In the genomic region with DNA sequence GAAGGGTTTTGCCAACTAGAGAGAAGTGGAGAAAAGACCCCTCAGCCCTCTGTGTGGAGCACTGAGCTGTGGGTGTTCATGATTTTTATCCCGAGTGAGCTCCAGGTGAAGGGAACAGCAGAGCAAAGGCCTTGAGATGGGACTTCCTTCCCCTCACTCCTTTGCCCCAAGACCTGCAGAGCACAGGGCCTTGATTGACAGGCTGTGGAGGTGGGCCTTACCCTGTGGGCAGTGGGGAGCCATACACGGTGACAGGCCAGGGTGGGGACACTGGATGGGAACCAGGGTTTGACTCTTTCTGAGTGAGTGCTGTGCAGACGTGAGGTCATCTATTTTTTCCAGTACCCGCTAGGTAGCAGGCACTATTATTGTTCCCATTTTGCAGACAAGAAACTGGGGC, we compare ENCODE assay signal across 23 cellular contexts. TPM values are rescaled to one million over a fixed set of nuclear protein-coding genes. Genes with fewer than 3 reads are reported as not detected.
DNase-seq lines count a peak whose midpoint lies in the region; ATAC-seq, FAIRE-seq and TF ChIP-seq lines count a peak whose summit lies in the region.
"Had no signal": no experiment of that assay in that cellular context is flagged by ENCODE, and none has a peak within 500 bp of the region (broad histone marks: within the 10 kb centered on the region; RNA-seq: fewer than 3 reads in every experiment).

No MANE protein-coding gene starts in this region.

- POLR2A ChIA-PET in activated CD4-positive, alpha-beta T cell treated with anti-CD3 and anti-CD28 coated beads, Interleukin-2, amount 10 ng/mL, durations not matched to agents 7 days and 5 days (lab: Charles Lee) = no interaction called here
- POLR2A ChIA-PET in activated CD4-positive, alpha-beta T cell treated with anti-CD3 and anti-CD28 coated beads for 36 hours (lab: Charles Lee) = no interaction called here
- POLR2A ChIA-PET in GM12878 (lab: Charles Lee) = no interaction called here
- POLR2A ChIA-PET in CD8-positive, alpha-beta memory T cell (lab: Charles Lee) = interaction anchor here (0.6 kb wide), 1 partner anchor 1368 kb away, joined by 5 read pairs; no protein-coding TSS in a partner anchor

- no peaks in the 10 kb centered on the region for H3K27me3 ChIP-seq in GM12878 (replicated peaks in 1 of 2; ENCODE audit: control insufficient read depth in 2 of 2, insufficient read depth in 2 of 2, low read length in 1 of 2)
- no peaks in the 10 kb centered on the region for H3K27me3 ChIP-seq in CD8-positive, alpha-beta memory T cell (ENCODE audit: insufficient read depth, low read length, poor library complexity, severe bottlenecking)

- H3K4me1 ChIP-seq in GM12878 (ENCODE audit: control insufficient read depth, insufficient read depth, low read length) = peaks cover 26% of the 10 kb centered on the region
- H3K4me1 ChIP-seq in CD8-positive, alpha-beta memory T cell (ENCODE audit: insufficient read depth, low read length) = peaks cover 23% of the 10 kb centered on the region
- H3K4me1 ChIP-seq: Caco-2 had no signal

- peak overlapping the region; percentile 77 for H3K27ac Mint-ChIP-seq in activated CD4-positive, alpha-beta T cell treated with anti-CD3 and anti-CD28 coated beads, Interleukin-2, amount 10 ng/mL, durations not matched to agents 7 days and 5 days
- H3K27ac Mint-ChIP-seq in activated CD4-positive, alpha-beta T cell treated with anti-CD3 and anti-CD28 coated beads for 36 hours = no peak overlapping the region
- peak overlapping the region; percentile 63 for H3K27ac Mint-ChIP-seq in nephron progenitor cell
- H3K27ac Mint-ChIP-seq in CD8-positive, alpha-beta memory T cell = peak overlapping the region in 2 of 8 donors; percentile 27 to 33
- H3K27ac Mint-ChIP-seq: CD14-positive monocyte, HFFc6 had no signal

- H3K27me3 Mint-ChIP-seq in activated CD4-positive, alpha-beta T cell treated with anti-CD3 and anti-CD28 coated beads, Interleukin-2, amount 10 ng/mL, durations not matched to agents 7 days and 5 days = peaks cover 1% of the 10 kb centered on the region
- H3K27me3 Mint-ChIP-seq in activated CD4-positive, alpha-beta T cell treated with anti-CD3 and anti-CD28 coated beads for 36 hours = no peaks in the 10 kb centered on the region
- peaks cover 9% of the 10 kb centered on the region for H3K27me3 Mint-ChIP-seq in nephron progenitor cell (ENCODE audit: low read depth, poor library complexity)
- no peaks in the 10 kb centered on the region for H3K27me3 Mint-ChIP-seq in CD8-positive, alpha-beta memory T cell

- H3K9ac ChIP-seq in GM12878 (ENCODE audit: control insufficient read depth, insufficient read depth, low read length) = no peak overlapping the region

- H3K36me3 Mint-ChIP-seq in activated CD4-positive, alpha-beta T cell treated with anti-CD3 and anti-CD28 coated beads, Interleukin-2, amount 10 ng/mL, durations not matched to agents 7 days and 5 days (ENCODE audit: low read depth) = no peaks in the 10 kb centered on the region
- no peaks in the 10 kb centered on the region for H3K36me3 Mint-ChIP-seq in activated CD4-positive, alpha-beta T cell treated with anti-CD3 and anti-CD28 coated beads for 36 hours (ENCODE audit: low read depth)
- H3K36me3 Mint-ChIP-seq in nephron progenitor cell (ENCODE audit: low read depth) = no peaks in the 10 kb centered on the region
- peaks cover 0 to 3% (median 0%) of the 10 kb centered on the region in 3 donors for H3K36me3 Mint-ChIP-seq in CD8-positive, alpha-beta memory T cell
- H3K36me3 Mint-ChIP-seq: CD14-positive monocyte had no signal

- TF ChIP-seq EP300 in GM12878 (IDR thresholded peaks at IDR 0.05; ENCODE audit: borderline replicate concordance in 1 of 2, control insufficient read depth in 1 of 2, low read depth in 2 of 2, low read length in 2 of 2) = no peak

- TF ChIP-seq RAD21 in GM12878 (IDR thresholded peaks at IDR 0.05; ENCODE audit: insufficient read depth, low read depth, low read length) = no peak

- TF ChIP-seq CTCF in GM12878 (IDR thresholded peaks at IDR 0.05 in 2 of 3, conservative IDR thresholded peaks at IDR 0.05 in 1 of 3; ENCODE audit: control insufficient read depth in 2 of 3, extremely low read depth in 1 of 3, insufficient read depth in 1 of 3, low read depth in 3 of 3, low read length in 3 of 3) (no peak), nephron progenitor cell (IDR thresholded peaks at IDR 0.05) (no peak)

- H3K79me2 ChIP-seq in GM12878 (ENCODE audit: control insufficient read depth, insufficient read depth, low read length) = no peaks in the 10 kb centered on the region

- RAD21 ChIA-PET in GM12878 (lab: Charles Lee; ENCODE audit: unreplicated experiment) = interaction anchor here (0.5 kb wide), 1 partner anchor 26 kb away, joined by 3 read pairs; no protein-coding TSS in a partner anchor

- FAIRE-seq in GM12891 (lab: Jason Lieb, UNC) (peak; percentile 33), GM12878 (lab: Jason Lieb, UNC) (no peak)
- FAIRE-seq: G401.6 had no signal

- H3K4me3 Mint-ChIP-seq in activated CD4-positive, alpha-beta T cell treated with anti-CD3 and anti-CD28 coated beads, Interleukin-2, amount 10 ng/mL, durations not matched to agents 7 days and 5 days = no peak overlapping the region
- H3K4me3 Mint-ChIP-seq in activated CD4-positive, alpha-beta T cell treated with anti-CD3 and anti-CD28 coated beads for 36 hours = no peak overlapping the region
- H3K4me3 Mint-ChIP-seq in nephron progenitor cell = no peak overlapping the region
- H3K4me3 Mint-ChIP-seq in CD8-positive, alpha-beta memory T cell = no peak overlapping the region
- H3K4me3 Mint-ChIP-seq: CD14-positive monocyte, HFFc6 had no signal

- no peaks in the 10 kb centered on the region for H3K36me3 ChIP-seq in GM12878 (ENCODE audit: control insufficient read depth in 2 of 2, insufficient read depth in 2 of 2, low read length in 1 of 2)
- H3K36me3 ChIP-seq in CD8-positive, alpha-beta memory T cell (ENCODE audit: insufficient read depth, low read length) = no peaks in the 10 kb centered on the region

- intact Hi-C loops in activated CD4-positive, alpha-beta T cell treated with anti-CD3 and anti-CD28 coated beads for 36 hours (cut with DNase I, micrococcal nuclease) = no loop called here
- intact Hi-C loops in GM12878 (cut with micrococcal nuclease; ENCODE audit: unreplicated experiment) = no loop called here

- no TSS peak for BruUV-seq in GM12878 (replicated peaks; lab: Mats Ljungman, UMichigan)

- no peak overlapping the region for H2AFZ ChIP-seq in GM12878 (ENCODE audit: control insufficient read depth, low read depth, low read length)

- DNase-seq in activated CD4-positive, alpha-beta T cell treated with anti-CD3 and anti-CD28 coated beads, Interleukin-2, amount 10 ng/mL, durations not matched to agents 7 days and 5 days = no peak
- DNase-seq in activated CD4-positive, alpha-beta T cell treated with anti-CD3 and anti-CD28 coated beads for 36 hours = no peak
- DNase-seq in GM12891 (ENCODE audit: insufficient read length, low spot score) (no peak), GM12878 (ENCODE audit: low read depth, low spot score) (no peak), nephron progenitor cell (no peak), GF-D8 (lab: John Stamatoyannopoulos, UW) (no peak)
- DNase-seq in CD8-positive, alpha-beta memory T cell = no peak
- DNase-seq in activated CD4-positive, alpha-beta T cell treated with anti-CD3 and anti-CD28 coated beads for 4 hours = no peak
- DNase-seq: Caco-2, HFFc6, KG1, NCI-H1417 treated with DMSO at 0.1 percent for 48 hours, NCI-H187 treated with DMSO at 0.1 percent for 48 hours, NCI-H2227 treated with DMSO at 0.1 percent for 48 hours, NCI-H524 treated with DMSO at 0.1 percent for 48 hours, PC-3, RPMI8226, SIG-M5 had no signal

- H3K4me2 ChIP-seq in GM12878 (ENCODE audit: control insufficient read depth, insufficient read depth) = no peak overlapping the region

- H3K9me3 ChIP-seq in GM12878 (replicated peaks; ENCODE audit: control insufficient read depth, insufficient read depth, low read length) = no peaks in the 10 kb centered on the region
- H3K9me3 ChIP-seq in CD8-positive, alpha-beta memory T cell (ENCODE audit: low read length) = no peaks in the 10 kb centered on the region
- H3K9me3 ChIP-seq: Caco-2 had no signal

- H4K20me1 ChIP-seq in GM12878 (ENCODE audit: control insufficient read depth, insufficient read depth) = no peaks in the 10 kb centered on the region

- SMC1A ChIA-PET in GM12878 (lab: Charles Lee; ENCODE audit: uncharacterized antibody, unreplicated experiment) = interaction anchor here (1.0 to 3.2 kb wide), 2 partner anchors 14 to 21 kb away, joined by 3 to 13 read pairs; no protein-coding TSS in a partner anchor

- no peaks in the 10 kb centered on the region for H3K9me3 Mint-ChIP-seq in activated CD4-positive, alpha-beta T cell treated with anti-CD3 and anti-CD28 coated beads, Interleukin-2, amount 10 ng/mL, durations not matched to agents 7 days and 5 days
- no peaks in the 10 kb centered on the region for H3K9me3 Mint-ChIP-seq in activated CD4-positive, alpha-beta T cell treated with anti-CD3 and anti-CD28 coated beads for 36 hours (ENCODE audit: low read depth)
- H3K9me3 Mint-ChIP-seq in nephron progenitor cell = no peaks in the 10 kb centered on the region
- no peaks in the 10 kb centered on the region for H3K9me3 Mint-ChIP-seq in CD8-positive, alpha-beta memory T cell
- H3K9me3 Mint-ChIP-seq: CD14-positive monocyte, HFFc6 had no signal

- WGBS in GM12878 (ENCODE audit: insufficient coverage, insufficient replicate concordance, low lambda C conversion rate, missing lambda C conversion rate) = 83% methylated on average over 4 of the region's 4 CpGs

- no peak overlapping the region for H3K27ac ChIP-seq in GM12878 (ENCODE audit: control insufficient read depth, insufficient read depth)
- no peak overlapping the region for H3K27ac ChIP-seq in CD8-positive, alpha-beta memory T cell (ENCODE audit: low read depth, low read length)
- H3K27ac ChIP-seq: 22Rv1 had no signal

- in situ Hi-C loops in GM12878 (cut with MboI) = no loop called here

- TF ChIP-seq POLR2A in GM12891 (IDR thresholded peaks at IDR 0.05; ENCODE audit: low read depth, low read length) = no peak
- TF ChIP-seq POLR2A in GM12878 (IDR thresholded peaks at IDR 0.05; ENCODE audit: low read depth, low read length) = no peak

- no peak for ATAC-seq in activated CD4-positive, alpha-beta T cell treated with anti-CD3 and anti-CD28 coated beads for 36 hours
- ATAC-seq in GM12878 = no peak
- ATAC-seq: PC-3 had no signal

- peaks cover 34% of the 10 kb centered on the region for H3K4me1 Mint-ChIP-seq in activated CD4-positive, alpha-beta T cell treated with anti-CD3 and anti-CD28 coated beads, Interleukin-2, amount 10 ng/mL, durations not matched to agents 7 days and 5 days
- H3K4me1 Mint-ChIP-seq in activated CD4-positive, alpha-beta T cell treated with anti-CD3 and anti-CD28 coated beads for 36 hours = peaks cover 29% of the 10 kb centered on the region
- H3K4me1 Mint-ChIP-seq in nephron progenitor cell = peaks cover 83% of the 10 kb centered on the region
- H3K4me1 Mint-ChIP-seq in CD8-positive, alpha-beta memory T cell = peaks cover 14 to 28% (median 19%) of the 10 kb centered on the region in 3 donors

- CTCF ChIA-PET in activated CD4-positive, alpha-beta T cell treated with anti-CD3 and anti-CD28 coated beads, Interleukin-2, amount 10 ng/mL, durations not matched to agents 7 days and 5 days (lab: Charles Lee) = interaction anchor here (0.8 to 1.5 kb wide), 3 partner anchors 12 to 19 kb away, joined by 3 to 4 read pairs (median 3); no protein-coding TSS in a partner anchor
- CTCF ChIA-PET in activated CD4-positive, alpha-beta T cell treated with anti-CD3 and anti-CD28 coated beads for 36 hours (lab: Charles Lee) = interaction anchor here (1.0 kb wide), 1 partner anchor 21 kb away, joined by 3 read pairs; no protein-coding TSS in a partner anchor
- CTCF ChIA-PET in GM12878 (lab: Yijun Ruan, JAX) = interaction anchor here (0.8 to 4.6 kb wide), 3 partner anchors 18 to 30 kb away, joined by 3 to 30 read pairs (median 6); no protein-coding TSS in a partner anchor
- CTCF ChIA-PET in CD8-positive, alpha-beta memory T cell (lab: Charles Lee) = interaction anchor here (3.6 kb wide), 1 partner anchor 20 kb away, joined by 17 read pairs; no protein-coding TSS in a partner anchor

- no peak overlapping the region for H3K4me3 ChIP-seq in GM12878
- no peak overlapping the region for H3K4me3 ChIP-seq in CD8-positive, alpha-beta memory T cell (ENCODE audit: low read length)

RNA-seq across cellular contexts. Expression of a gene that starts 10.5 kb away (rescaled TPM):
- total RNA-seq in activated CD4-positive, alpha-beta T cell treated with anti-CD3 and anti-CD28 coated beads, Interleukin-2, amount 10 ng/mL, durations not matched to agents 7 days and 5 days = under 1 TPM; 0.23 to 0.52 TPM
- total RNA-seq in activated CD4-positive, alpha-beta T cell treated with anti-CD3 and anti-CD28 coated beads for 36 hours = under 1 TPM; 0.43 to 0.58 TPM
- polyA plus RNA-seq in GM12891 (2012; ENCODE audit: low read depth, missing spikeins) = 0.71 TPM
- total RNA-seq in GM12878 (2013; cell fraction: nucleolus; rRNA removed) = 6.3 and 8.8 TPM in 2 replicates
- under 0.01 and 0.11 TPM in 2 replicates for total RNA-seq in GM12878 (2014; rRNA removed)
- 0.04 and 0.05 TPM in 2 replicates for total RNA-seq in GM12878 (2014; rRNA removed; fragmentation: Illumina TruSeq; extraction: Trizol)
- total RNA-seq in GM12878 (2021) = 0.18 and 0.21 TPM in 2 replicates
- polyA plus RNA-seq in GM12878 (2011; ENCODE audit: low read depth) = 0.17 TPM
- polyA plus RNA-seq in GM12878 (2011; rRNA removed) = 0.03 and 0.04 TPM in 2 replicates
- 0.03 and 0.08 TPM in 2 replicates for polyA plus RNA-seq in GM12878 (2011; cell fraction: cytosol; rRNA removed)
- 0.43 and 0.51 TPM in 2 replicates for polyA plus RNA-seq in GM12878 (2011; cell fraction: nucleus; rRNA removed)
- polyA plus RNA-seq in GM12878 (2012) = 0.28 and 0.51 TPM in 2 replicates
- 0.08 and 0.13 TPM in 2 replicates for polyA plus RNA-seq in GM12878 (2014; fragmentation: Illumina TruSeq; extraction: Trizol)
- polyA plus RNA-seq in GM12878 (2014; fragmentation: Nextera tagmentation; extraction: Ambion mirVana) = not detected
- polyA plus RNA-seq in GM12878 (2014; rRNA removed) = 0.10 and 0.30 TPM in 2 replicates
- under 1 TPM; 0.05 to 0.07 TPM for polyA plus RNA-seq in GM12878 (2016; fragmentation: Nextera tagmentation; extraction: Ambion mirVana)
- 0.05 TPM in 1 of 2 replicates, not detected in the other for polyA minus RNA-seq in GM12878 (2011; rRNA and poly(A)+ RNA removed)
- polyA minus RNA-seq in GM12878 (2011; cell fraction: cytosol; rRNA and poly(A)+ RNA removed) = not detected in 2 replicates
- polyA minus RNA-seq in GM12878 (2011; cell fraction: nucleus; rRNA and poly(A)+ RNA removed) = 0.12 and 0.19 TPM in 2 replicates
- under 1 TPM; 0.09 to 0.16 TPM for total RNA-seq in CD8-positive, alpha-beta memory T cell
- not detected for polyA plus RNA-seq in CD8-positive, alpha-beta memory T cell
- total RNA-seq: H4, M059J had no signal
- polyA plus RNA-seq: CD14-positive monocyte had no signal
